10 cellular contexts compared by ENCODE assay signal in genomic region chr6:32148722-32149576, GRCh38. TPM values are rescaled to one million over a fixed set of nuclear protein-coding genes. Genes with fewer than 3 reads are reported as not detected.
DNase-seq lines count a peak whose midpoint lies in the region; ATAC-seq, FAIRE-seq and TF ChIP-seq lines count a peak whose summit lies in the region.
"Had no signal": no experiment of that assay in that cellular context is flagged by ENCODE, and none has a peak within 500 bp of the region (broad histone marks: within the 10 kb centered on the region; RNA-seq: fewer than 3 reads in every experiment).

No MANE protein-coding gene starts in this region.

- no peaks in the 10 kb centered on the region for H3K9me3 ChIP-seq in endodermal cell (ENCODE audit: control insufficient read depth, low read length)
- no peaks in the 10 kb centered on the region for H3K9me3 ChIP-seq in osteoblast (ENCODE audit: low read depth, low read length)
- no peaks in the 10 kb centered on the region for H3K9me3 ChIP-seq in thyroid gland
- H3K9me3 ChIP-seq: tibial nerve had no signal

- H4K20me1 ChIP-seq in osteoblast (ENCODE audit: insufficient read depth, low read length) = no peaks in the 10 kb centered on the region

- TF ChIP-seq POLR2A in thyroid gland (IDR thresholded peaks at IDR 0.05) (no peak), H54 (IDR thresholded peaks at IDR 0.05; ENCODE audit: low read depth, low read length) (no peak)

- POLR2A ChIA-PET in activated CD8-positive, alpha-beta T cell treated with anti-CD3 and anti-CD28 coated beads, Interleukin-2, amount 10 ng/mL, durations not matched to agents 7 days and 5 days (lab: Charles Lee) = no interaction called here

- intact Hi-C loops in thyroid gland (cut with DNase I) = no loop called here

- peak overlapping the region; percentile 68 for H3K4me3 Mint-ChIP-seq in activated CD8-positive, alpha-beta T cell treated with anti-CD3 and anti-CD28 coated beads, Interleukin-2, amount 10 ng/mL, durations not matched to agents 7 days and 5 days
- H3K4me3 Mint-ChIP-seq in endodermal cell = peak overlapping the region; percentile 27

- H3K4me1 Mint-ChIP-seq in activated CD8-positive, alpha-beta T cell treated with anti-CD3 and anti-CD28 coated beads, Interleukin-2, amount 10 ng/mL, durations not matched to agents 7 days and 5 days (ENCODE audit: low read depth) = peaks cover 41% of the 10 kb centered on the region
- H3K4me1 Mint-ChIP-seq in endodermal cell = peaks cover 56% of the 10 kb centered on the region

- DNase-seq in ELF-1 (ENCODE audit: low read depth, low spot score) (peak; percentile 93), endodermal cell (peak; percentile 94), osteoblast (ENCODE audit: insufficient read length, low spot score, missing footprints) (peak; percentile 62), thyroid gland (peak; percentile 30 to 57), H54 (ENCODE audit: insufficient read length, low spot score) (no peak), HK-2 (ENCODE audit: unreplicated experiment) (no peak), NCI-H1105 (lab: John Stamatoyannopoulos, UW) (no peak)
- peak; percentile 68 for DNase-seq in activated CD8-positive, alpha-beta T cell treated with anti-CD3 and anti-CD28 coated beads, Interleukin-2, amount 10 ng/mL, durations not matched to agents 7 days and 5 days

- WGBS in endodermal cell (ENCODE audit: insufficient coverage in 1 of 2, insufficient read length in 1 of 2), 2 experiments = 94 to 95% methylated on average over 36 to 64 of the region's 64 CpGs
- WGBS in thyroid gland, 2 donors = 32 to 39% methylated on average over 63 to 64 of the region's 64 CpGs

- no peaks in the 10 kb centered on the region for H3K9me3 Mint-ChIP-seq in activated CD8-positive, alpha-beta T cell treated with anti-CD3 and anti-CD28 coated beads, Interleukin-2, amount 10 ng/mL, durations not matched to agents 7 days and 5 days (ENCODE audit: insufficient read depth)
- no peaks in the 10 kb centered on the region for H3K9me3 Mint-ChIP-seq in endodermal cell

- peaks cover 43% of the 10 kb centered on the region for H3K27me3 Mint-ChIP-seq in activated CD8-positive, alpha-beta T cell treated with anti-CD3 and anti-CD28 coated beads, Interleukin-2, amount 10 ng/mL, durations not matched to agents 7 days and 5 days (ENCODE audit: low read depth)
- peaks cover 32% of the 10 kb centered on the region for H3K27me3 Mint-ChIP-seq in endodermal cell (ENCODE audit: insufficient read depth)

- H3K27me3 ChIP-seq in endodermal cell (ENCODE audit: control insufficient read depth, insufficient read depth, low read length, poor library complexity, severe bottlenecking) = no peaks in the 10 kb centered on the region
- H3K27me3 ChIP-seq in osteoblast (ENCODE audit: insufficient read depth, low read length) = peaks cover 39% of the 10 kb centered on the region
- no peaks in the 10 kb centered on the region for H3K27me3 ChIP-seq in thyroid gland
- H3K27me3 ChIP-seq: tibial nerve had no signal

- H3K36me3 ChIP-seq in endodermal cell (ENCODE audit: control insufficient read depth, insufficient read depth, low read length) (no peaks in the 10 kb centered on the region), osteoblast (ENCODE audit: insufficient read depth, low read length) (no peaks in the 10 kb centered on the region), thyroid gland (no peaks in the 10 kb centered on the region)

- CTCF ChIA-PET in activated CD8-positive, alpha-beta T cell treated with anti-CD3 and anti-CD28 coated beads, Interleukin-2, amount 10 ng/mL, durations not matched to agents 7 days and 5 days (lab: Charles Lee) = interaction anchor here (0.8 to 1.8 kb wide), 4 partner anchors 8 to 47 kb away, joined by 3 to 4 read pairs (median 4); partner anchors contain the start of gene GPSM3

- H3K4me3 ChIP-seq in endodermal cell (ENCODE audit: low read length) = no peak overlapping the region
- peak overlapping the region; percentile 52 for H3K4me3 ChIP-seq in osteoblast (ENCODE audit: insufficient read depth, low read length)
- H3K4me3 ChIP-seq in thyroid gland (replicated peaks in 1 of 3) = no peak overlapping the region

- H3K79me2 ChIP-seq in osteoblast (ENCODE audit: insufficient read depth, low read length) = no peaks in the 10 kb centered on the region

- TF ChIP-seq CTCF in endodermal cell (conservative IDR thresholded peaks at IDR 0.05) (no peak), osteoblast (IDR thresholded peaks at IDR 0.05; ENCODE audit: extremely low read depth, low read depth, low read length) (no peak), thyroid gland (IDR thresholded peaks at IDR 0.05) (no peak)

- H3K9ac ChIP-seq in endodermal cell (ENCODE audit: extremely low read depth, low read length, poor library complexity, severe bottlenecking) = no peak overlapping the region

- no peak for FAIRE-seq in H54 (lab: Jason Lieb, UNC)

- peaks cover 14% of the 10 kb centered on the region for H3K4me1 ChIP-seq in endodermal cell (ENCODE audit: control insufficient read depth, insufficient read depth, low read length)
- H3K4me1 ChIP-seq in osteoblast (ENCODE audit: insufficient read depth, low read length) = peaks cover 15% of the 10 kb centered on the region
- peaks cover 15 to 19% of the 10 kb centered on the region in 2 donors for H3K4me1 ChIP-seq in thyroid gland

- H3K4me2 ChIP-seq in osteoblast (ENCODE audit: insufficient read depth, low read length) = peak overlapping the region; percentile 43

- H3K36me3 Mint-ChIP-seq in activated CD8-positive, alpha-beta T cell treated with anti-CD3 and anti-CD28 coated beads, Interleukin-2, amount 10 ng/mL, durations not matched to agents 7 days and 5 days (ENCODE audit: low read depth) = no peaks in the 10 kb centered on the region
- no peaks in the 10 kb centered on the region for H3K36me3 Mint-ChIP-seq in endodermal cell (ENCODE audit: low read depth)

- H2AFZ ChIP-seq in osteoblast (ENCODE audit: low read length) = no peak overlapping the region

- peak overlapping the region; percentile 48 for H3K27ac Mint-ChIP-seq in activated CD8-positive, alpha-beta T cell treated with anti-CD3 and anti-CD28 coated beads, Interleukin-2, amount 10 ng/mL, durations not matched to agents 7 days and 5 days
- H3K27ac Mint-ChIP-seq in endodermal cell = no peak overlapping the region

- H3K27ac ChIP-seq in endodermal cell (ENCODE audit: low read depth, low read length) (no peak overlapping the region), osteoblast (ENCODE audit: low read depth, low read length) (no peak overlapping the region), thyroid gland (no peak overlapping the region)

- peak; percentile 62 for ATAC-seq in activated CD8-positive, alpha-beta T cell treated with anti-CD3 and anti-CD28 coated beads, Interleukin-2, amount 10 ng/mL, durations not matched to agents 7 days and 5 days

RNA-seq across cellular contexts. Expression of gene PRRT1, which starts 2.8 kb away (rescaled TPM):
- total RNA-seq in activated CD8-positive, alpha-beta T cell treated with anti-CD3 and anti-CD28 coated beads, Interleukin-2, amount 10 ng/mL, durations not matched to agents 7 days and 5 days = under 1 TPM; 0.37 to 0.45 TPM
- 1 to 10 TPM; 2.0 to 3.0 TPM for total RNA-seq in endodermal cell
- polyA plus RNA-seq in endodermal cell (2013, experiment 1 of 2) = 5.9 TPM
- 5.8 TPM for polyA plus RNA-seq in endodermal cell (2013, experiment 2 of 2)
- under 0.01 TPM in 1 of 2 replicates, not detected in the other for total RNA-seq in osteoblast
- under 1 TPM in 3 of 4 donors, not detected in 1; 0.49 to 0.81 (median 0.67) TPM for total RNA-seq in thyroid gland
- total RNA-seq: T-helper 2 cell treated with Interferon-gamma antibody and Interleukin-4, amounts not matched to agents 100 ng/mL and 5 ng/mL, for 36 hours had no signal

RNA-seq across cellular contexts. Expression of gene PPT2, which starts 5.0 kb away (rescaled TPM):
- 10 to 100 TPM; 15.4 to 17.1 TPM for total RNA-seq in activated CD8-positive, alpha-beta T cell treated with anti-CD3 and anti-CD28 coated beads, Interleukin-2, amount 10 ng/mL, durations not matched to agents 7 days and 5 days
- total RNA-seq in endodermal cell (10 to 100 TPM; 51.1 to 65.3 TPM), osteoblast (6.5 and 8.3 TPM in 2 replicates), thyroid gland (10 to 100 TPM; 13.0 to 26.1 (median 24.1) TPM)
- polyA plus RNA-seq in endodermal cell (2013, experiment 1 of 2) = 39.5 TPM
- polyA plus RNA-seq in endodermal cell (2013, experiment 2 of 2) = 33.9 TPM

RNA-seq across cellular contexts. Expression of gene EGFL8, which starts 15.4 kb away (rescaled TPM):
- 10 to 100 TPM in 1 of 2 experiments, 1 to 10 TPM in 1; 9.8 to 12.2 TPM for total RNA-seq in activated CD8-positive, alpha-beta T cell treated with anti-CD3 and anti-CD28 coated beads, Interleukin-2, amount 10 ng/mL, durations not matched to agents 7 days and 5 days
- 10 to 100 TPM; 27.9 to 39.6 TPM for total RNA-seq in endodermal cell
- polyA plus RNA-seq in endodermal cell (2013, experiment 1 of 2) = 38.0 TPM
- polyA plus RNA-seq in endodermal cell (2013, experiment 2 of 2) = 33.1 TPM
- total RNA-seq in osteoblast = 0.29 and 0.36 TPM in 2 replicates
- 1 to 10 TPM; 2.3 to 9.8 (median 6.5) TPM for total RNA-seq in thyroid gland

RNA-seq across cellular contexts. Expression of gene FKBPL, which starts 18.9 kb away (rescaled TPM):
- total RNA-seq in activated CD8-positive, alpha-beta T cell treated with anti-CD3 and anti-CD28 coated beads, Interleukin-2, amount 10 ng/mL, durations not matched to agents 7 days and 5 days = 1 to 10 TPM; 7.0 to 8.5 TPM
- 1 to 10 TPM; 9.2 to 9.6 TPM for total RNA-seq in endodermal cell
- 8.7 TPM for polyA plus RNA-seq in endodermal cell (2013, experiment 1 of 2)
- polyA plus RNA-seq in endodermal cell (2013, experiment 2 of 2) = 9.2 TPM
- total RNA-seq in osteoblast = 9.8 and 11.5 TPM in 2 replicates
- 10 to 100 TPM in 1 of 4 donors, 1 to 10 TPM in 3; 3.6 to 11.8 (median 6.8) TPM for total RNA-seq in thyroid gland

RNA-seq across cellular contexts. Expression of gene ATF6B, which starts 20.9 kb away (rescaled TPM):
- 100 to 1,000 TPM; 107 to 117 TPM for total RNA-seq in activated CD8-positive, alpha-beta T cell treated with anti-CD3 and anti-CD28 coated beads, Interleukin-2, amount 10 ng/mL, durations not matched to agents 7 days and 5 days
- total RNA-seq in endodermal cell (10 to 100 TPM; 54.5 to 60.3 TPM), osteoblast (27.5 and 30.1 TPM in 2 replicates), thyroid gland (10 to 100 TPM; 41.5 to 63.5 (median 57.3) TPM)
- 67.3 TPM for polyA plus RNA-seq in endodermal cell (2013, experiment 1 of 2)
- polyA plus RNA-seq in endodermal cell (2013, experiment 2 of 2) = 61.1 TPM

Comparison
In these comparisons a context has a peak if more than half of its experiments do, and no peak if none do; other contexts are left out.
1. DNase-seq: peak in ELF-1 (single experiment), activated CD8-positive, alpha-beta T cell treated with anti-CD3 and anti-CD28 coated beads, Interleukin-2, amount 10 ng/mL, durations not matched to agents 7 days and 5 days (single experiment), endodermal cell (single experiment), osteoblast (single experiment) and thyroid gland (2 of 2); none in H54 (single experiment), HK-2 (single experiment) and NCI-H1105 (single experiment).